ENCODE assay signal across 1 cellular context in genomic region chr5:110738812-110739651, GRCh38.
TF ChIP-seq lines count a peak whose summit lies in the region.

Gene SLC25A46, plus strand, starts transcription at chr5:110739007. Its CDS starts 113 bp downstream, at chr5:110739120.

TF ChIP-seq in GM12878, 131 proteins besides CTCF, POLR2A, EP300 and RAD21 (continued from another document and continues in another):
- TF ChIP-seq IRF5 (IDR thresholded peaks at IDR 0.05; ENCODE audit: borderline replicate concordance) (no peak), HCFC1 (IDR thresholded peaks at IDR 0.05; ENCODE audit: low read length) (peak; percentile 8; the same call in 1 of the 2 replicates), ZNF24 (IDR thresholded peaks at IDR 0.05) (0 out of 2 replicates have a peak, but pooled peaks have one; percentile 16), RUNX3 (IDR thresholded peaks at IDR 0.05; ENCODE audit: low read length) (peak; percentile 5; the same call in 1 of the 2 replicates), KLF5 (IDR thresholded peaks at IDR 0.05; ENCODE audit: partially characterized antibody) (peak; percentile 26), NR2C2 (IDR thresholded peaks at IDR 0.05; ENCODE audit: borderline replicate concordance, control insufficient read depth, insufficient read length, low read depth) (no peak), BHLHE40 (IDR thresholded peaks at IDR 0.05; ENCODE audit: borderline replicate concordance in 1 of 2, low read depth in 2 of 2, low read length in 1 of 2) (peak; percentile 92 to 93), NBN (IDR thresholded peaks at IDR 0.05) (peak; percentile 74; the same call in 1 of the 2 replicates), HDAC2 (IDR thresholded peaks at IDR 0.05) (no peak), EGR1 (IDR thresholded peaks at IDR 0.05; ENCODE audit: borderline replicate concordance in 1 of 2, low read depth in 2 of 2, low read length in 2 of 2) (peak; percentile 21 to 32; a peak in 2 of 3 replicates), SP1 (IDR thresholded peaks at IDR 0.05; ENCODE audit: low read depth, low read length) (no peak), ZNF217 (IDR thresholded peaks at IDR 0.05) (no peak), NRF1 (conservative IDR thresholded peaks at IDR 0.05; ENCODE audit: low read depth, low read length) (no peak), IRF3 (IDR thresholded peaks at IDR 0.05) (peak; percentile 22; the same call in 1 of the 2 replicates), FOS (IDR thresholded peaks at IDR 0.05; ENCODE audit: borderline replicate concordance, extremely low read depth, insufficient read length) (no peak), SPI1 (IDR thresholded peaks at IDR 0.05; ENCODE audit: borderline replicate concordance, insufficient read depth, low read depth, low read length) (no peak), NFYA (IDR thresholded peaks at IDR 0.05; ENCODE audit: borderline replicate concordance, low read depth, low read length) (no peak), HDAC6 (IDR thresholded peaks at IDR 0.05; ENCODE audit: unreplicated experiment) (peak; percentile 35), TBL1XR1 (IDR thresholded peaks at IDR 0.05; ENCODE audit: low read depth, low read length) (no peak), BMI1 (IDR thresholded peaks at IDR 0.05; ENCODE audit: borderline replicate concordance) (peak; percentile 96), NFIC (IDR thresholded peaks at IDR 0.05; ENCODE audit: low read depth, low read length) (0 out of 2 replicates have a peak, but pooled peaks have one; percentile 13), USF2 (IDR thresholded peaks at IDR 0.05; ENCODE audit: borderline replicate concordance, low read depth, low read length) (peak; percentile 94), CEBPB (IDR thresholded peaks at IDR 0.05; ENCODE audit: borderline replicate concordance in 1 of 2, low read depth in 2 of 2, low read length in 2 of 2) (no peak), LARP7 (IDR thresholded peaks at IDR 0.05) (peak; percentile 84), NKRF (conservative IDR thresholded peaks at IDR 0.05) (peak; percentile 93), ZZZ3 (IDR thresholded peaks at IDR 0.05; ENCODE audit: control insufficient read depth, insufficient read length, low read depth) (no peak), REST (IDR thresholded peaks at IDR 0.05; ENCODE audit: low read depth, low read length) (no peak), IRF4 (IDR thresholded peaks at IDR 0.05; ENCODE audit: low read depth, low read length) (no peak), PAX8 (IDR thresholded peaks at IDR 0.05) (no peak), GABPA (IDR thresholded peaks at IDR 0.05; ENCODE audit: low read depth) (peak; percentile 95), POLR2AphosphoS2 (IDR thresholded peaks at IDR 0.05; ENCODE audit: low read depth, low read length) (peak; percentile 80), CUX1 (IDR thresholded peaks at IDR 0.05; ENCODE audit: insufficient replicate concordance, low read depth, low read length) (no peak), TARDBP (IDR thresholded peaks at IDR 0.05; ENCODE audit: borderline replicate concordance) (no peak; the same call in 1 of the 2 replicates), ATF3 (IDR thresholded peaks at IDR 0.05; ENCODE audit: borderline replicate concordance, extremely low read depth, low read depth, low read length) (peak; percentile 92; the same call in 1 of the 2 replicates), ZNF592 (IDR thresholded peaks at IDR 0.05) (no peak), SMAD5 (IDR thresholded peaks at IDR 0.05; ENCODE audit: low read depth) (peak; percentile 90), PBX3 (IDR thresholded peaks at IDR 0.05; ENCODE audit: insufficient replicate concordance, low read depth, low read length) (peak; percentile 56), TAF1 (IDR thresholded peaks at IDR 0.05; ENCODE audit: borderline replicate concordance, low read depth, low read length) (peak; percentile 65), MEF2A (IDR thresholded peaks at IDR 0.05; ENCODE audit: insufficient read depth, low read depth, low read length) (no peak), BCL11A (IDR thresholded peaks at IDR 0.05; ENCODE audit: low read depth, low read length) (no peak), CREM (IDR thresholded peaks at IDR 0.05; ENCODE audit: low read depth) (peak; percentile 83), TCF12 (IDR thresholded peaks at IDR 0.05; ENCODE audit: low read depth, low read length) (no peak)
